ENCODE assay signal across 23 cellular contexts in genomic region chr4:149345424-149345823, GRCh38.
"Had no signal": no experiment of that assay in that cellular context is flagged by ENCODE, and none has a peak within 500 bp of the region (broad histone marks: within the 10 kb centered on the region; RNA-seq: fewer than 3 reads in every experiment).

No MANE protein-coding gene starts in this region.

- H3K4me3 ChIP-seq: body of pancreas, dorsolateral prefrontal cortex, ovary, psoas muscle, stomach, vagina had no signal

- FAIRE-seq: colon, small intestine had no signal

- H3K4me1 ChIP-seq: body of pancreas, psoas muscle, stomach, vagina had no signal

- H3K27ac ChIP-seq: body of pancreas, dorsolateral prefrontal cortex, ovary, psoas muscle, stomach, vagina had no signal

- ATAC-seq: activated CD8-positive, alpha-beta T cell treated with anti-CD3 and anti-CD28 coated beads for 36 hours; body of pancreas; esophagus mucosa; left cardiac atrium; naive thymus-derived CD8-positive, alpha-beta T cell; psoas muscle; right cardiac atrium; stimulated activated effector memory CD8-positive, alpha-beta T cell treated with anti-CD3 and anti-CD28 coated beads, Interleukin-12 subunit alpha, Interleukin-12 subunit beta, amount 100 ng/mL, for 72 hours had no signal

- H3K9me3 ChIP-seq: body of pancreas, ovary, psoas muscle, stomach, vagina had no signal

- H3K36me3 ChIP-seq: ovary, stomach, vagina had no signal

- H3K27me3 ChIP-seq: body of pancreas, dorsolateral prefrontal cortex, ovary, stomach, vagina had no signal

- DNase-seq: activated CD4-positive, alpha-beta T cell treated with anti-CD3 and anti-CD28 coated beads, Interleukin-2, amount 10 ng/mL, durations not matched to agents 24 days and 14 days; activated CD8-positive, alpha-beta T cell treated with anti-CD3 and anti-CD28 coated beads for 36 hours; activated naive CD4-positive, alpha-beta T cell treated with Interleukin-2 at 50 U/mL for 16 hours; activated naive CD8-positive, alpha-beta T cell treated with anti-CD3 and anti-CD28 coated beads, Interleukin-2, amount 10 ng/mL, durations not matched to agents 7 days and 5 days; activated T-cell treated with anti-CD3 and anti-CD28 coated beads, Interleukin-2, amount 50 U/mL, for 1 hour; body of pancreas; central memory CD4-positive, alpha-beta T cell; dorsolateral prefrontal cortex; immature natural killer cell; left cardiac atrium; naive thymus-derived CD8-positive, alpha-beta T cell; ovary; psoas muscle; right cardiac atrium; small intestine; stimulated activated CD4-positive, alpha-beta T cell treated with anti-CD3 and anti-CD28 coated beads, Interleukin-4, amount 100 ng/mL, for 1 hour; stomach; T1000; trophoblast cell had no signal
